Comparison of ENCODE assay signal across 27 cellular contexts in genomic region chr1:209130886-209131285, GRCh38.
"Had no signal": no experiment of that assay in that cellular context is flagged by ENCODE, and none has a peak within 500 bp of the region (broad histone marks: within the 10 kb centered on the region; RNA-seq: fewer than 3 reads in every experiment).

No MANE protein-coding gene starts in this region.

- ATAC-seq: activated CD8-positive, alpha-beta T cell treated with anti-CD3 and anti-CD28 coated beads for 36 hours had no signal

- DNase-seq: activated CD4-positive, alpha-beta T cell treated with anti-CD3 and anti-CD28 coated beads, Interleukin-2, amount 10 ng/mL, durations not matched to agents 24 days and 14 days; activated CD4-positive, alpha-beta T cell treated with anti-CD3 and anti-CD28 coated beads, Interleukin-2, amount 50 U/mL, for 4 hours; activated CD8-positive, alpha-beta T cell treated with anti-CD3 and anti-CD28 coated beads for 36 hours; activated gamma-delta T cell; activated naive CD4-positive, alpha-beta T cell treated with Interleukin-2 at 50 U/mL for 16 hours; activated naive CD8-positive, alpha-beta T cell treated with anti-CD3 and anti-CD28 coated beads, Interleukin-2, amount 10 ng/mL, durations not matched to agents 7 days and 5 days; activated T-cell treated with anti-CD3 and anti-CD28 coated beads, Interleukin-2, amount 50 U/mL, for 24 hours; amygdala; MG63; MV-4-11; NCI-H1092; NCI-H1436 treated with DMSO at 0.1 percent for 48 hours; NCI-H1694 treated with DMSO at 0.1 percent for 48 hours; NCI-H2029; NCI-H345; NCI-H524 treated with DMSO at 0.1 percent for 48 hours; NK-92 treated with Interleukin-12 subunit alpha and Interleukin-12 subunit beta, amount 100 ng/mL, for 24 hours; SHP77; SJCRH30; T1000; WERI-Rb-1 had no signal

- H3K9me3 ChIP-seq: MG63 had no signal

- H3K36me3 ChIP-seq: ascending aorta, cardiac muscle cell, MG63, SJCRH30, WERI-Rb-1 had no signal

- H3K4me1 Mint-ChIP-seq: activated CD4-positive, alpha-beta T cell treated with anti-CD3 and anti-CD28 coated beads, Interleukin-2, amount 10 ng/mL, durations not matched to agents 24 days and 14 days; activated naive CD4-positive, alpha-beta T cell treated with anti-CD3 and anti-CD28 coated beads, Interleukin-2, amount 50 U/mL, for 24 hours; activated naive CD8-positive, alpha-beta T cell treated with anti-CD3 and anti-CD28 coated beads, Interleukin-2, amount 10 ng/mL, durations not matched to agents 7 days and 5 days; central memory CD8-positive, alpha-beta T cell had no signal

- H3K27ac ChIP-seq: ascending aorta, cardiac muscle cell, SJCRH30, SK-N-MC, WERI-Rb-1 had no signal

- H3K9me3 Mint-ChIP-seq: activated CD4-positive, alpha-beta T cell treated with anti-CD3 and anti-CD28 coated beads, Interleukin-2, amount 10 ng/mL, durations not matched to agents 24 days and 14 days; activated CD8-positive, alpha-beta T cell treated with anti-CD3 and anti-CD28 coated beads for 36 hours; activated naive CD8-positive, alpha-beta T cell treated with anti-CD3 and anti-CD28 coated beads, Interleukin-2, amount 10 ng/mL, durations not matched to agents 7 days and 5 days; activated T-cell treated with anti-CD3 and anti-CD28 coated beads, Interleukin-2, amount 50 U/mL, for 24 hours; activated T-helper 2 cell treated with anti-CD3 and anti-CD28 coated beads, Interferon-gamma antibody, Interleukin-2, Interleukin-4, amounts not matched to agents 10 μg/mL and 5 μg/mL and 100 μg/mL, durations not matched to agents 14 hours and 24 hours and 36 hours; central memory CD8-positive, alpha-beta T cell had no signal

- H3K36me3 Mint-ChIP-seq: activated naive CD4-positive, alpha-beta T cell treated with anti-CD3 and anti-CD28 coated beads, Interleukin-2, amount 50 U/mL, for 24 hours; activated naive CD8-positive, alpha-beta T cell treated with anti-CD3 and anti-CD28 coated beads, Interleukin-2, amount 10 ng/mL, durations not matched to agents 7 days and 5 days had no signal

- H3K27ac Mint-ChIP-seq: activated CD4-positive, alpha-beta T cell treated with anti-CD3 and anti-CD28 coated beads, Interleukin-2, amount 10 ng/mL, durations not matched to agents 24 days and 14 days; activated CD8-positive, alpha-beta T cell treated with anti-CD3 and anti-CD28 coated beads for 36 hours; activated naive CD4-positive, alpha-beta T cell treated with anti-CD3 and anti-CD28 coated beads, Interleukin-2, amount 50 U/mL, for 24 hours; activated naive CD8-positive, alpha-beta T cell treated with anti-CD3 and anti-CD28 coated beads, Interleukin-2, amount 10 ng/mL, durations not matched to agents 7 days and 5 days; activated T-cell treated with anti-CD3 and anti-CD28 coated beads, Interleukin-2, amount 50 U/mL, for 24 hours; activated T-helper 2 cell treated with anti-CD3 and anti-CD28 coated beads, Interferon-gamma antibody, Interleukin-2, Interleukin-4, amounts not matched to agents 10 μg/mL and 5 μg/mL and 100 μg/mL, durations not matched to agents 14 hours and 24 hours and 36 hours had no signal

- H3K4me3 Mint-ChIP-seq: activated CD4-positive, alpha-beta T cell treated with anti-CD3 and anti-CD28 coated beads, Interleukin-2, amount 10 ng/mL, durations not matched to agents 24 days and 14 days; activated CD8-positive, alpha-beta T cell treated with anti-CD3 and anti-CD28 coated beads for 36 hours; activated naive CD4-positive, alpha-beta T cell treated with anti-CD3 and anti-CD28 coated beads, Interleukin-2, amount 50 U/mL, for 24 hours; activated naive CD8-positive, alpha-beta T cell treated with anti-CD3 and anti-CD28 coated beads, Interleukin-2, amount 10 ng/mL, durations not matched to agents 7 days and 5 days; activated T-cell treated with anti-CD3 and anti-CD28 coated beads, Interleukin-2, amount 50 U/mL, for 24 hours; central memory CD8-positive, alpha-beta T cell had no signal

- H3K27me3 ChIP-seq: ascending aorta, cardiac muscle cell, MG63, SJCRH30 had no signal

- H3K4me1 ChIP-seq: ascending aorta had no signal

- H3K4me3 ChIP-seq: ascending aorta, cardiac muscle cell, MG63, SJCRH30, SK-N-MC had no signal

- H3K27me3 Mint-ChIP-seq: activated CD4-positive, alpha-beta T cell treated with anti-CD3 and anti-CD28 coated beads, Interleukin-2, amount 10 ng/mL, durations not matched to agents 24 days and 14 days; activated CD8-positive, alpha-beta T cell treated with anti-CD3 and anti-CD28 coated beads for 36 hours; activated naive CD8-positive, alpha-beta T cell treated with anti-CD3 and anti-CD28 coated beads, Interleukin-2, amount 10 ng/mL, durations not matched to agents 7 days and 5 days; central memory CD8-positive, alpha-beta T cell had no signal
